16 cellular contexts compared by ENCODE assay signal in genomic region chr4:36392049-36392448, GRCh38.
"Had no signal": no experiment of that assay in that cellular context is flagged by ENCODE, and none has a peak within 500 bp of the region (broad histone marks: within the 10 kb centered on the region; RNA-seq: fewer than 3 reads in every experiment).

No MANE protein-coding gene starts in this region.

- H3K4me3 ChIP-seq: gastrocnemius medialis, lower lobe of right lung, neural progenitor cell, ovary, thyroid gland, vagina had no signal

- H3K36me3 ChIP-seq: brain microvascular endothelial cell, gastrocnemius medialis, lower lobe of right lung, neural progenitor cell, ovary, thyroid gland, vagina had no signal

- ATAC-seq: gastrocnemius medialis, left cardiac atrium, lower lobe of right lung had no signal

- DNase-seq: activated CD4-positive, alpha-beta T cell treated with anti-CD3 and anti-CD28 coated beads for 48 hours; activated naive CD4-positive, alpha-beta T cell treated with anti-CD3 and anti-CD28 coated beads, Interleukin-2, amount 50 U/mL, for 16 hours; amniotic stem cell; brain microvascular endothelial cell; dermis blood vessel endothelial cell; endodermal cell; gastrocnemius medialis; left cardiac atrium; lower lobe of right lung; midbrain; ovary; retina; stimulated activated CD4-positive, alpha-beta T cell treated with anti-CD3 and anti-CD28 coated beads, Interleukin-4, amount 100 ng/mL, for 4 hours; thyroid gland had no signal

- H3K27me3 ChIP-seq: brain microvascular endothelial cell, gastrocnemius medialis, neural progenitor cell, thyroid gland, vagina had no signal
